8 cellular contexts compared by ENCODE assay signal in the genomic region with DNA sequence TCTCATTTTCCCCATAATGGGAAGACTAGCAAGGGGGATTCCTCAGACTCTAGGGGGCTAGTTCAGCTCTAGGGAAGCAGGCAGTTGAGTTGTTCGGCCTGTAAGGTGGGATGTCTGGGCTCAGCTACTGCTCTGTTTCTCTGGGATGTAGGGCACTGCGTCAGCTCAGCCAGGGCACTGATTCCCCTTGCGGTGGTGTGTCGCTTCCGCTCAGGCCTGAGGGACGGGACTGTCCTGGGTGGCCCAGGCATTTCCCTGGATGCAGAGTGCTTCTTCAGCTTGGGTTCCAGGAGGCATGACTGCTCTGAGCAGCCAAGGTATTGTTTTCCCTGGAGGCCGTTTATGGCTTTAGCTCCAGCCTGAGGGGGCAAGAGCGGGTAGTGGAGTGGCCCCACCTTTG. TPM values are rescaled to one million over a fixed set of nuclear protein-coding genes. Genes with fewer than 3 reads are reported as not detected.
DNase-seq lines count a peak whose midpoint lies in the region; ATAC-seq, FAIRE-seq and TF ChIP-seq lines count a peak whose summit lies in the region.
"Not testable (repeated sequence)": the region's sequence is repeated elsewhere in the genome, so short reads cannot be mapped to it uniquely, and the experiment has no call there.

No MANE protein-coding gene starts in this region.

- not testable (repeated sequence) for H3K9ac ChIP-seq in kidney (ENCODE audit: low read length in 2 of 2)

- H4K20me1 ChIP-seq in osteoblast (ENCODE audit: insufficient read depth, low read length), result not testable (repeated sequence)

- H3K27ac ChIP-seq in kidney (ENCODE audit: low read depth in 2 of 2, low read length in 2 of 2); osteoblast (ENCODE audit: low read depth, low read length); upper lobe of right lung: not testable (repeated sequence)

- not testable (repeated sequence) for H3K4me1 ChIP-seq in kidney (ENCODE audit: control insufficient read depth in 1 of 2, insufficient read depth in 1 of 2, low read depth in 1 of 2, low read length in 2 of 2); osteoblast (ENCODE audit: insufficient read depth, low read length); upper lobe of right lung

- not testable (repeated sequence) for DNase-seq in GM12892 (ENCODE audit: insufficient read length); bronchial epithelial cell (ENCODE audit: low read depth)
- peak; percentile 4 for DNase-seq in activated CD4-positive, CD25-positive, alpha-beta regulatory T cell treated with anti-CD3 and anti-CD28 coated beads, Interleukin-2, amount 50 U/mL, for 72 hours
- DNase-seq in activated CD8-positive, alpha-beta memory T cell treated with anti-CD3 and anti-CD28 coated beads, Interleukin-2, amount 10 ng/mL, durations not matched to agents 7 days and 5 days, result peak; percentile 29
- DNase-seq in kidney (peak; percentile 37), osteoblast (ENCODE audit: insufficient read length, low spot score, missing footprints) (peak; percentile 11), sciatic nerve (ENCODE audit: low spot score) (peak; percentile 33), upper lobe of right lung (peak; percentile 31)

- ATAC-seq in activated CD8-positive, alpha-beta memory T cell treated with anti-CD3 and anti-CD28 coated beads, Interleukin-2, amount 10 ng/mL, durations not matched to agents 7 days and 5 days; sciatic nerve; upper lobe of right lung: not testable (repeated sequence)

- H3K9me3 ChIP-seq in kidney (ENCODE audit: control insufficient read depth in 1 of 2, low read length in 2 of 2), result peaks cover 2 to 18% of the 10 kb centered on the region in 2 donors
- not testable (repeated sequence) for H3K9me3 ChIP-seq in osteoblast (ENCODE audit: low read depth, low read length); upper lobe of right lung

- not testable (repeated sequence) for H3K36me3 ChIP-seq in bronchial epithelial cell (ENCODE audit: control insufficient read depth, insufficient read depth, low read length); kidney (ENCODE audit: control insufficient read depth in 1 of 2, insufficient read depth in 2 of 2, low read length in 2 of 2); osteoblast (ENCODE audit: insufficient read depth, low read length); upper lobe of right lung

- H3K4me3 ChIP-seq in bronchial epithelial cell (ENCODE audit: low read depth, low read length); kidney (ENCODE audit: low read length in 2 of 2); osteoblast (ENCODE audit: insufficient read depth, low read length); upper lobe of right lung: not testable (repeated sequence)

- not testable (repeated sequence) for H3K36me3 Mint-ChIP-seq in activated CD8-positive, alpha-beta memory T cell treated with anti-CD3 and anti-CD28 coated beads, Interleukin-2, amount 10 ng/mL, durations not matched to agents 7 days and 5 days

- TF ChIP-seq CTCF in bronchial epithelial cell (IDR thresholded peaks at IDR 0.05; ENCODE audit: insufficient read depth, low read length, severe bottlenecking); kidney (IDR thresholded peaks at IDR 0.05; ENCODE audit: borderline replicate concordance, extremely low read depth, insufficient read depth); osteoblast (IDR thresholded peaks at IDR 0.05; ENCODE audit: extremely low read depth, low read depth, low read length); upper lobe of right lung (IDR thresholded peaks at IDR 0.05): not testable (repeated sequence)

- H3K4me2 ChIP-seq in osteoblast (ENCODE audit: insufficient read depth, low read length), result not testable (repeated sequence)

- H3K79me2 ChIP-seq in osteoblast (ENCODE audit: insufficient read depth, low read length), result not testable (repeated sequence)

- not testable (repeated sequence) for H2AFZ ChIP-seq in osteoblast (ENCODE audit: low read length)

- not testable (repeated sequence) for H3K9me3 Mint-ChIP-seq in activated CD8-positive, alpha-beta memory T cell treated with anti-CD3 and anti-CD28 coated beads, Interleukin-2, amount 10 ng/mL, durations not matched to agents 7 days and 5 days (ENCODE audit: low read depth)

- peaks cover 13% of the 10 kb centered on the region for H3K27me3 Mint-ChIP-seq in activated CD8-positive, alpha-beta memory T cell treated with anti-CD3 and anti-CD28 coated beads, Interleukin-2, amount 10 ng/mL, durations not matched to agents 7 days and 5 days

- H3K27ac Mint-ChIP-seq in activated CD8-positive, alpha-beta memory T cell treated with anti-CD3 and anti-CD28 coated beads, Interleukin-2, amount 10 ng/mL, durations not matched to agents 7 days and 5 days, result not testable (repeated sequence)

- not testable (repeated sequence) for TF ChIP-seq POLR2A in GM12892 (IDR thresholded peaks at IDR 0.05; ENCODE audit: low read depth, low read length)

- FAIRE-seq in GM12892 (lab: Jason Lieb, UNC) (peak; percentile 27), bronchial epithelial cell (lab: Jason Lieb, UNC) (peak; percentile 81)
- FAIRE-seq in kidney (lab: Jason Lieb, UNC), result not testable (repeated sequence)

- CTCF ChIA-PET in activated CD8-positive, alpha-beta memory T cell treated with anti-CD3 and anti-CD28 coated beads, Interleukin-2, amount 10 ng/mL, durations not matched to agents 7 days and 5 days (lab: Charles Lee), result not testable (repeated sequence)

- H3K4me3 Mint-ChIP-seq in activated CD8-positive, alpha-beta memory T cell treated with anti-CD3 and anti-CD28 coated beads, Interleukin-2, amount 10 ng/mL, durations not matched to agents 7 days and 5 days, result not testable (repeated sequence)

- H3K4me1 Mint-ChIP-seq in activated CD8-positive, alpha-beta memory T cell treated with anti-CD3 and anti-CD28 coated beads, Interleukin-2, amount 10 ng/mL, durations not matched to agents 7 days and 5 days, result not testable (repeated sequence)

- intact Hi-C loops in kidney (cut with DNase I); sciatic nerve (cut with DNase I); upper lobe of right lung (cut with DNase I): not testable (repeated sequence)

- H3K27me3 ChIP-seq in bronchial epithelial cell (ENCODE audit: control insufficient read depth, insufficient read depth, low read length); osteoblast (ENCODE audit: insufficient read depth, low read length); upper lobe of right lung: not testable (repeated sequence)

RNA-seq across cellular contexts. Expression of a gene that starts 38.8 kb away (rescaled TPM):
- polyA plus RNA-seq in GM12892 (2012; ENCODE audit: missing spikeins), result 1.8 TPM
- total RNA-seq in activated CD8-positive, alpha-beta memory T cell treated with anti-CD3 and anti-CD28 coated beads, Interleukin-2, amount 10 ng/mL, durations not matched to agents 7 days and 5 days, result 1 to 10 TPM; 1.3 to 2.2 TPM
- total RNA-seq in bronchial epithelial cell (0.13 TPM in 1 of 2 replicates, not detected in the other), kidney (5.4 TPM), osteoblast (1.1 and 1.2 TPM in 2 replicates), sciatic nerve (14.1 TPM), upper lobe of right lung (3.8 TPM)
- 2.3 TPM for polyA plus RNA-seq in kidney (ENCODE audit: insufficient read depth, low read depth, low replicate concordance)
